19 cellular contexts compared by ENCODE assay signal in the genomic region with DNA sequence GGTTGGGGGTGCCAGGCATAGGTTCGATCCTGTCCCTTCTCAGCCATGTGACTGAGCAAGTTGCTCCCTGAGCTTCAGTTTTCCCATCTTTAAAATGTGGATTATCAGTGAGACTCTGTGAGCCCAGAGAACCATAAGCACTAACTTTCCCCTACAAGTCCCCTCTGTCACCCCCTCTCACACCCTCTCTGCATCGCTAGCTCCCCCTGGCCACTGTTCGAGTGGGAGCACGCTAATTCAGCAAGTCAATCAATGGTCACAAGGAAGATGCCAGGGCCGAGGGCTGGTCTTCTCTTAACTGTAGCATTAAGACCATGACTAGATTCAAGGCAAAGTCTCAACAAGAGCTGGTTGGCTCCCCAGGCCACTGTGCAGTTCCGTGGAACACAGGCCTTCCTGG.
A peak's percentile ranks its signal among the peaks of the same experiment; 100 is the strongest.
DNase-seq lines count a peak whose midpoint lies in the region; ATAC-seq, FAIRE-seq and TF ChIP-seq lines count a peak whose summit lies in the region.
"Had no signal": no experiment of that assay in that cellular context is flagged by ENCODE, and none has a peak within 500 bp of the region (broad histone marks: within the 10 kb centered on the region; RNA-seq: fewer than 3 reads in every experiment).

No MANE protein-coding gene starts in this region.

- H3K4ac ChIP-seq in H1 (replicated peaks; ENCODE audit: insufficient read length, low read depth, low read length) = no peak overlapping the region
- no peak overlapping the region for H3K4ac ChIP-seq in mesendoderm (ENCODE audit: low read depth, low read length)

- no peak for TF ChIP-seq POLR2A in H1 (IDR thresholded peaks at IDR 0.05; ENCODE audit: control extremely low read depth in 1 of 2, low read depth in 2 of 2, low read length in 2 of 2)

- H3K79me2 ChIP-seq in Loucy (ENCODE audit: insufficient read depth, low read length) (no peaks in the 10 kb centered on the region), H1 (ENCODE audit: control insufficient read depth in 1 of 2, insufficient read depth in 2 of 2, low read length in 2 of 2) (no peaks in the 10 kb centered on the region), mesendoderm (ENCODE audit: control insufficient read depth, insufficient read depth, low read length) (no peaks in the 10 kb centered on the region)

- 80% methylated on average over 6 of the region's 6 CpGs; no CpG with 5 or more reads in 1 of the 2 experiments for WGBS in H1 (ENCODE audit: extremely low coverage in 1 of 2, insufficient coverage in 1 of 2, insufficient read length in 1 of 2, insufficient replicate concordance in 2 of 2, low coverage in 1 of 2, low lambda C conversion rate in 2 of 2, missing lambda C conversion rate in 1 of 2), 2 experiments
- WGBS in mesendoderm (ENCODE audit: extremely low coverage, insufficient coverage, low lambda C conversion rate) = no CpG with 5 or more reads among the region's 6 CpGs

- no peaks in the 10 kb centered on the region for H3K36me3 Mint-ChIP-seq in CD4-positive, alpha-beta T cell (ENCODE audit: low read depth)

- H2BK20ac ChIP-seq in H1 (ENCODE audit: low read length) = no peak overlapping the region

- H3K9me3 ChIP-seq in Loucy (ENCODE audit: insufficient read depth, low read depth, low read length) (no peaks in the 10 kb centered on the region), H1 (ENCODE audit: insufficient read depth in 2 of 2, low read depth in 1 of 2, low read length in 1 of 2) (no peaks in the 10 kb centered on the region)
- no peaks in the 10 kb centered on the region for H3K9me3 ChIP-seq in CD4-positive, alpha-beta T cell (ENCODE audit: control insufficient read depth, low read length)
- H3K9me3 ChIP-seq: SJSA1 had no signal

- H2AK5ac ChIP-seq in H1 (ENCODE audit: low read depth, low read length) (no peak overlapping the region; the same call in 1 of the 2 replicates), mesendoderm (ENCODE audit: low read length) (no peak overlapping the region)

- no peaks in the 10 kb centered on the region for H3K79me1 ChIP-seq in H1 (ENCODE audit: low read depth, low read length)
- H3K79me1 ChIP-seq in mesendoderm (ENCODE audit: low read length) = no peaks in the 10 kb centered on the region

- no peak overlapping the region for H3K27ac ChIP-seq in H1 (ENCODE audit: low read depth, low read length)
- H3K27ac ChIP-seq in mesendoderm (ENCODE audit: low read depth, low read length) = no peak overlapping the region
- H3K27ac ChIP-seq in CD4-positive, alpha-beta T cell (ENCODE audit: low read depth, low read length) = no peak overlapping the region
- H3K27ac ChIP-seq: GM23248, SJSA1 had no signal

- H3K9me3 Mint-ChIP-seq in CD4-positive, alpha-beta T cell = no peaks in the 10 kb centered on the region

- H3K27me3 ChIP-seq in Loucy (ENCODE audit: insufficient read depth, low read length, poor library complexity, severe bottlenecking) (no peaks in the 10 kb centered on the region), H1 (replicated peaks in 1 of 4; ENCODE audit: control insufficient read depth in 3 of 4, extremely low read depth in 1 of 4, insufficient read depth in 3 of 4, low read length in 3 of 4) (no peaks in the 10 kb centered on the region), mesendoderm (ENCODE audit: insufficient read depth, low read length, poor library complexity) (no peaks in the 10 kb centered on the region)
- H3K27me3 ChIP-seq in CD4-positive, alpha-beta T cell (ENCODE audit: control insufficient read depth, insufficient read depth, low read length) = no peaks in the 10 kb centered on the region
- H3K27me3 ChIP-seq: SJSA1 had no signal

- TF ChIP-seq CTCF in D721Med (IDR thresholded peaks at IDR 0.05; ENCODE audit: insufficient read depth, missing control alignments) (peak; percentile 4), Loucy (conservative IDR thresholded peaks at IDR 0.05; ENCODE audit: low read length) (peak; percentile 32; the same call in 1 of the 2 replicates), H1 (IDR thresholded peaks at IDR 0.05; ENCODE audit: control extremely low read depth in 1 of 3, insufficient read depth in 1 of 3, low read depth in 1 of 3, low read length in 3 of 3) (peak; percentile 34 to 56 (median 50))
- TF ChIP-seq CTCF in CD4-positive, alpha-beta T cell (IDR thresholded peaks at IDR 0.05) = no peak

- H3K4me1 ChIP-seq in Loucy (ENCODE audit: insufficient read depth, low read length, poor library complexity, severe bottlenecking) = peaks cover 4% of the 10 kb centered on the region
- H3K4me1 ChIP-seq in H1 (replicated peaks in 1 of 4; ENCODE audit: control insufficient read depth in 3 of 4, insufficient read depth in 4 of 4, low read length in 3 of 4) = no peaks in the 10 kb centered on the region; a peak in 1 of 7 replicates
- H3K4me1 ChIP-seq in mesendoderm (ENCODE audit: control insufficient read depth, low read depth, low read length) = no peaks in the 10 kb centered on the region
- H3K4me1 ChIP-seq: SJSA1 had no signal

- H2BK120ac ChIP-seq in H1 (replicated peaks; ENCODE audit: low read depth, low read length) (no peak overlapping the region), mesendoderm (ENCODE audit: low read depth, low read length) (no peak overlapping the region)

- no peaks in the 10 kb centered on the region for H3K4me1 Mint-ChIP-seq in CD4-positive, alpha-beta T cell (ENCODE audit: low read depth)

- H4K5ac ChIP-seq in H1 (ENCODE audit: insufficient read length, low read depth, low read length) (no peak overlapping the region), mesendoderm (ENCODE audit: low read length) (no peak overlapping the region)

- no peaks in the 10 kb centered on the region; the same call in 1 of the 2 replicates for H3K23me2 ChIP-seq in H1 (ENCODE audit: low read depth, low read length)

- TF ChIP-seq EP300 in H1 (IDR thresholded peaks at IDR 0.05; ENCODE audit: borderline replicate concordance in 1 of 2, low read depth in 2 of 2, low read length in 2 of 2) = no peak

- H3K9me2 ChIP-seq in Loucy (replicated peaks; ENCODE audit: low read depth, low read length) = no peaks in the 10 kb centered on the region

- no peak overlapping the region for H2AFZ ChIP-seq in Loucy (ENCODE audit: low read length)
- no peak overlapping the region for H2AFZ ChIP-seq in H1 (ENCODE audit: low read length)
- H2AFZ ChIP-seq: GM23248 had no signal

- no peaks in the 10 kb centered on the region for H3K27me3 Mint-ChIP-seq in CD4-positive, alpha-beta T cell

- intact Hi-C loops in CD4-positive, alpha-beta T cell (cut with DNase I, micrococcal nuclease) = no loop called here

- CTCF ChIA-PET in H1 (lab: Charles Lee; ENCODE audit: partially characterized antibody) = interaction anchor here (1.0 to 4.3 kb wide), 10 partner anchors 8 to 505 kb away, joined by 3 to 28 read pairs (median 6); no protein-coding TSS in a partner anchor
- CTCF ChIA-PET in CD4-positive, alpha-beta T cell (lab: Charles Lee) = no interaction called here

- no peak for ATAC-seq in CD4-positive, alpha-beta T cell (ENCODE audit: poor library complexity)

- POLR2A ChIA-PET in H1 (lab: Charles Lee; ENCODE audit: partially characterized antibody) = interaction anchor here (1.1 kb wide), 1 partner anchor 19 kb away, joined by 3 read pairs; no protein-coding TSS in a partner anchor
- POLR2A ChIA-PET in CD4-positive, alpha-beta T cell (lab: Charles Lee) = no interaction called here

- H2BK5ac ChIP-seq in H1 (ENCODE audit: low read depth, low read length) = no peak overlapping the region
- H2BK5ac ChIP-seq in mesendoderm (ENCODE audit: low read length) = no peak overlapping the region

- no peaks in the 10 kb centered on the region for H3F3A ChIP-seq in Loucy (ENCODE audit: low read depth)

- H2BK15ac ChIP-seq in H1 (ENCODE audit: low read length) = 0 out of 2 replicates have a peak overlapping the region, but pooled peaks have one; percentile 77
- H2BK15ac ChIP-seq in mesendoderm (replicated peaks; ENCODE audit: low read depth) = no peak overlapping the region

- no peak overlapping the region for H3K23ac ChIP-seq in H1 (ENCODE audit: insufficient read length)
- H3K23ac ChIP-seq in mesendoderm (ENCODE audit: low read length) = no peak overlapping the region

- FAIRE-seq in D721Med (lab: Jason Lieb, UNC) (no peak), H1 (lab: Jason Lieb, UNC) (no peak)

- H3K36me3 ChIP-seq in Loucy (ENCODE audit: insufficient read depth, low read length) (no peaks in the 10 kb centered on the region), H1 (ENCODE audit: control insufficient read depth in 2 of 4, insufficient read depth in 4 of 4, low read length in 3 of 4) (no peaks in the 10 kb centered on the region), mesendoderm (ENCODE audit: control insufficient read depth, insufficient read depth, low read length) (no peaks in the 10 kb centered on the region)
- H3K36me3 ChIP-seq: SJSA1 had no signal

- H3K18ac ChIP-seq in H1 (ENCODE audit: extremely low read depth, low read length) (no peak overlapping the region), mesendoderm (ENCODE audit: low read length) (no peak overlapping the region)

- no peak overlapping the region for H4K91ac ChIP-seq in H1 (replicated peaks; ENCODE audit: insufficient read length, low read length)

- H3K14ac ChIP-seq in H1 (ENCODE audit: insufficient read length) = no peak overlapping the region

- H3K4me3 ChIP-seq in Loucy (ENCODE audit: low read length, poor library complexity, severe bottlenecking) = no peak overlapping the region
- H3K4me3 ChIP-seq in H1 (ENCODE audit: extremely low read depth in 1 of 4, insufficient read depth in 2 of 4, low read depth in 3 of 4, low read length in 4 of 4) = no peak overlapping the region
- H3K4me3 ChIP-seq in mesendoderm (ENCODE audit: low read length) = no peak overlapping the region
- H3K4me3 ChIP-seq: GM23248, SJSA1 had no signal

- peak; percentile 42 to 61 for TF ChIP-seq RAD21 in H1 (IDR thresholded peaks at IDR 0.05 in 1 of 2, conservative IDR thresholded peaks at IDR 0.05 in 1 of 2; ENCODE audit: low read depth in 2 of 2, low read length in 2 of 2)

- no peak overlapping the region for H3K4me2 ChIP-seq in Loucy (ENCODE audit: low read depth, low read length, poor library complexity, severe bottlenecking)
- no peak overlapping the region for H3K4me2 ChIP-seq in H1 (ENCODE audit: insufficient read depth in 1 of 2, low read depth in 2 of 2, low read length in 2 of 2)
- H3K4me2 ChIP-seq in mesendoderm (ENCODE audit: low read length) = no peak overlapping the region

- H3K27ac Mint-ChIP-seq in CD4-positive, alpha-beta T cell = no peak overlapping the region

- no peak overlapping the region for H4K8ac ChIP-seq in H1 (ENCODE audit: extremely low read depth, insufficient read depth, low read length)
- H4K8ac ChIP-seq in mesendoderm (ENCODE audit: low read depth, low read length) = no peak overlapping the region

- H3K9ac ChIP-seq in Loucy (ENCODE audit: low read depth, low read length, poor library complexity, severe bottlenecking) (no peak overlapping the region), H1 (replicated peaks in 1 of 4; ENCODE audit: extremely low read depth in 1 of 4, low read depth in 3 of 4, low read length in 3 of 4) (no peak overlapping the region), mesendoderm (ENCODE audit: low read length) (no peak overlapping the region)
- H3K9ac ChIP-seq: GM23248 had no signal

- H3K4me3 Mint-ChIP-seq in CD4-positive, alpha-beta T cell = no peak overlapping the region

- DNase-seq in D721Med (ENCODE audit: insufficient read length, low spot score) (no peak), H1 (ENCODE audit: low read depth in 1 of 2, low spot score in 2 of 2) (no peak), mesendoderm (peak; percentile 17), GOT3 (lab: John Stamatoyannopoulos, UW) (no peak), NCI-H2081 (lab: John Stamatoyannopoulos, UW) (no peak)
- no peak for DNase-seq in CD4-positive, alpha-beta T cell
- DNase-seq: DMS53; GM23248; NCI-H1105; NCI-H1436 treated with DMSO at 0.1 percent for 48 hours; NCI-H1930; NCI-H446 treated with DMSO at 0.1 percent for 48 hours; NCI-H526; NCI-H82; NK-92 treated with Interleukin-12 subunit alpha and Interleukin-12 subunit beta, amount 100 ng/mL, for 24 hours; Right ventricle myocardium superior; RPMI8226 had no signal

- 0 out of 2 replicates have a peak overlapping the region, but pooled peaks have one; percentile 46 for H2BK12ac ChIP-seq in H1 (ENCODE audit: low read depth, low read length)

- H4K20me1 ChIP-seq in Loucy (ENCODE audit: insufficient read depth, low read length, poor library complexity, severe bottlenecking) = no peaks in the 10 kb centered on the region
- H4K20me1 ChIP-seq in H1 (replicated peaks in 1 of 2; ENCODE audit: control insufficient read depth in 1 of 2, insufficient read depth in 2 of 2, low read length in 2 of 2) = no peaks in the 10 kb centered on the region

- H3K56ac ChIP-seq in H1 (replicated peaks; ENCODE audit: insufficient read length, low read depth, low read length) (no peak overlapping the region), mesendoderm (ENCODE audit: low read length) (no peak overlapping the region)
